26 cellular contexts compared by ENCODE assay signal in the genomic region with DNA sequence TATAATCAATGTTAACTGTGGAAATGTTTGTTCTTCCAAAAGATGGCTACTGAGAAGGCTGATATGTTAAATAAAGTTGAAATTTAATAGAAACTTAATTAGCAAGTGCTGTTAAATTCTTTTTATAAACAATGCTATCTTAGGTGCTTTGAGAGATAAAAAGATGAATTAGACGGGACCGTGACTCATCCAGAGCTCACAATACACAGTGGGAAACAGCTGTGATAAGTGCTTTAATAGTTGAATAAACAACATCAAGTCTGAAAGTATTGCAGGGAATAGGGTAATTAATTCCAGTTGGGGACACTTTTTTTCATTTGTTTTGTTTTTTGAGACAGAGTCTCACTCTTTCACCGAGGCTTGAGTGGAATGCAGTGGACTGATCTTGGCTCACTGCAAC.
A peak's percentile ranks its signal among the peaks of the same experiment; 100 is the strongest.
DNase-seq lines count a peak whose midpoint lies in the region; ATAC-seq, FAIRE-seq and TF ChIP-seq lines count a peak whose summit lies in the region.
"Had no signal": no experiment of that assay in that cellular context is flagged by ENCODE, and none has a peak within 500 bp of the region (broad histone marks: within the 10 kb centered on the region; RNA-seq: fewer than 3 reads in every experiment).

No MANE protein-coding gene starts in this region.

- no peak for FAIRE-seq in astrocyte (lab: Jason Lieb, UNC)
- FAIRE-seq: bronchial epithelial cell, keratinocyte had no signal

- H2AK5ac ChIP-seq in mesenchymal stem cell (ENCODE audit: low read length, severe bottlenecking): no peak overlapping the region

- intact Hi-C loops in ascending aorta (cut with DNase I): no loop called here

- H3K27me3 ChIP-seq in astrocyte (ENCODE audit: insufficient read depth, low read length) (no peaks in the 10 kb centered on the region), mesenchymal stem cell (ENCODE audit: control insufficient read depth in 1 of 2, insufficient read depth in 1 of 2, low read length in 2 of 2) (no peaks in the 10 kb centered on the region), ascending aorta (no peaks in the 10 kb centered on the region), right atrium auricular region (no peaks in the 10 kb centered on the region)
- H3K27me3 ChIP-seq: vagina had no signal

- H3K36me3 Mint-ChIP-seq in astrocyte (ENCODE audit: low read depth, unreplicated experiment): peaks cover 3% of the 10 kb centered on the region
- H3K36me3 Mint-ChIP-seq: CD8-positive, alpha-beta memory T cell had no signal

- H2AFZ ChIP-seq in astrocyte (ENCODE audit: low read depth, low read length) (no peak overlapping the region), mesenchymal stem cell (ENCODE audit: low read depth, low read length) (no peak overlapping the region)
- H2AFZ ChIP-seq: PC-9 had no signal

- H2BK120ac ChIP-seq in mesenchymal stem cell (ENCODE audit: low read depth, low read length): no peak overlapping the region

- H3K79me1 ChIP-seq in mesenchymal stem cell (replicated peaks; ENCODE audit: low read length, poor library complexity, severe bottlenecking): no peaks in the 10 kb centered on the region

- TF ChIP-seq CTCF in astrocyte (IDR thresholded peaks at IDR 0.05; ENCODE audit: insufficient read depth, low read depth, low read length) (no peak), ascending aorta (IDR thresholded peaks at IDR 0.05) (no peak), right atrium auricular region (IDR thresholded peaks at IDR 0.05) (no peak)

- no peak overlapping the region for H3K23ac ChIP-seq in mesenchymal stem cell (ENCODE audit: low read length in 2 of 2)

- ATAC-seq in HG03342 (IDR thresholded peaks at IDR 0.05; ENCODE audit: unreplicated experiment): no peak
- ATAC-seq: activated CD8-positive, alpha-beta T cell treated with anti-CD3 and anti-CD28 coated beads, Interleukin-2, amount 10 ng/mL, durations not matched to agents 7 days and 5 days had no signal

- H3K9me3 ChIP-seq in astrocyte (ENCODE audit: insufficient read depth, low read depth, low read length) (no peaks in the 10 kb centered on the region), mesenchymal stem cell (ENCODE audit: control insufficient read depth, low read length) (no peaks in the 10 kb centered on the region), ascending aorta (no peaks in the 10 kb centered on the region), right atrium auricular region (no peaks in the 10 kb centered on the region)
- H3K9me3 ChIP-seq: thoracic aorta, vagina had no signal

- H3K4me3 ChIP-seq in astrocyte (ENCODE audit: insufficient read depth, low read depth, low read length) (no peak overlapping the region), mesenchymal stem cell (ENCODE audit: insufficient read depth in 1 of 2, low read depth in 1 of 2, low read length in 2 of 2) (no peak overlapping the region), ascending aorta (no peak overlapping the region), right atrium auricular region (no peak overlapping the region)
- H3K4me3 ChIP-seq: lung, PC-9, smooth muscle cell, thoracic aorta, vagina had no signal

- H3K14ac ChIP-seq in mesenchymal stem cell (ENCODE audit: low read length in 2 of 2): no peak overlapping the region

- H4K91ac ChIP-seq in mesenchymal stem cell (ENCODE audit: low read length): no peak overlapping the region

- H3K4me2 ChIP-seq in astrocyte (ENCODE audit: low read length): no peak overlapping the region
- H3K4me2 ChIP-seq in mesenchymal stem cell (ENCODE audit: low read length, poor library complexity, severe bottlenecking): no peak overlapping the region
- H3K4me2 ChIP-seq: PC-9, smooth muscle cell had no signal

- no peaks in the 10 kb centered on the region for H3K79me2 ChIP-seq in astrocyte (ENCODE audit: insufficient read depth, low read length)

- no peaks in the 10 kb centered on the region for H4K20me1 ChIP-seq in astrocyte (ENCODE audit: insufficient read depth, low read length)

- DNase-seq in DMS53 (lab: John Stamatoyannopoulos, UW) (peak; percentile 77), LHCN-M2 (ENCODE audit: low read depth) (peak; percentile 22), astrocyte (ENCODE audit: low read depth) (peak; percentile 26), mesenchymal stem cell (peak; percentile 37), ascending aorta (ENCODE audit: low spot score in 2 of 2) (no peak), right atrium auricular region (ENCODE audit: low spot score) (no peak)
- DNase-seq: activated CD4-positive, CD25-positive, alpha-beta regulatory T cell treated with anti-CD3 and anti-CD28 coated beads, Interleukin-2, amount 50 U/mL, for 72 hours; activated CD8-positive, alpha-beta T cell treated with anti-CD3 and anti-CD28 coated beads, Interleukin-2, amount 10 ng/mL, durations not matched to agents 7 days and 5 days; activated gamma-delta T cell treated with Interleukin-2 at 50 U/mL for 16 hours; CD8-positive, alpha-beta memory T cell; cortex of kidney; DMS79; foreskin melanocyte; NCI-H1092 treated with DMSO at 0.1 percent for 48 hours; NCI-H2171 treated with DMSO at 0.1 percent for 48 hours; occipital lobe; PC-9; SHP77; stimulated activated naive CD4-positive, alpha-beta T cell treated with Interleukin-2 at 50 U/mL for 16 hours had no signal

- H3K36me3 ChIP-seq in astrocyte (ENCODE audit: insufficient read depth, low read length): no peaks in the 10 kb centered on the region
- no peaks in the 10 kb centered on the region for H3K36me3 ChIP-seq in mesenchymal stem cell (ENCODE audit: control insufficient read depth in 1 of 2, insufficient read depth in 2 of 2, low read depth in 1 of 2, low read length in 2 of 2)
- H3K36me3 ChIP-seq in ascending aorta: no peaks in the 10 kb centered on the region
- H3K36me3 ChIP-seq in right atrium auricular region: no peaks in the 10 kb centered on the region
- H3K36me3 ChIP-seq: thoracic aorta, vagina had no signal

- H3K4me1 Mint-ChIP-seq in astrocyte (ENCODE audit: low read depth, unreplicated experiment): no peaks in the 10 kb centered on the region
- H3K4me1 Mint-ChIP-seq: CD8-positive, alpha-beta memory T cell had no signal

- no peak overlapping the region for H2BK15ac ChIP-seq in mesenchymal stem cell (ENCODE audit: low read depth, poor library complexity, severe bottlenecking)

- peaks cover 6% of the 10 kb centered on the region for H3K9me3 Mint-ChIP-seq in astrocyte (ENCODE audit: unreplicated experiment)

- no peak overlapping the region for H2BK5ac ChIP-seq in mesenchymal stem cell (ENCODE audit: low read depth, low read length, poor library complexity, severe bottlenecking)

- H3K4me1 ChIP-seq in astrocyte (ENCODE audit: insufficient read depth, low read length): no peaks in the 10 kb centered on the region
- no peaks in the 10 kb centered on the region for H3K4me1 ChIP-seq in mesenchymal stem cell (ENCODE audit: control insufficient read depth, insufficient read depth, low read depth, low read length)
- H3K4me1 ChIP-seq in ascending aorta: no peaks in the 10 kb centered on the region
- H3K4me1 ChIP-seq in right atrium auricular region: no peaks in the 10 kb centered on the region
- H3K4me1 ChIP-seq: vagina had no signal

- H3K4ac ChIP-seq in mesenchymal stem cell (ENCODE audit: low read depth in 1 of 2, low read length in 2 of 2): no peak overlapping the region

- H4K8ac ChIP-seq in mesenchymal stem cell (ENCODE audit: low read length): no peak overlapping the region

- no peaks in the 10 kb centered on the region for H3K27me3 Mint-ChIP-seq in astrocyte (ENCODE audit: low read depth, unreplicated experiment)
- H3K27me3 Mint-ChIP-seq: CD8-positive, alpha-beta memory T cell had no signal

- 20% methylated on average over 3 of the region's 3 CpGs for WGBS in mesenchymal stem cell

- H3K27ac ChIP-seq in astrocyte (ENCODE audit: low read depth, low read length) (no peak overlapping the region), mesenchymal stem cell (ENCODE audit: low read length, poor library complexity, severe bottlenecking) (no peak overlapping the region), ascending aorta (no peak overlapping the region), right atrium auricular region (no peak overlapping the region)
- H3K27ac ChIP-seq: PC-9, thoracic aorta, vagina had no signal

- H3K4me3 Mint-ChIP-seq in astrocyte (ENCODE audit: unreplicated experiment): no peak overlapping the region
- H3K4me3 Mint-ChIP-seq: activated CD8-positive, alpha-beta T cell treated with anti-CD3 and anti-CD28 coated beads, Interleukin-2, amount 10 ng/mL, durations not matched to agents 7 days and 5 days; CD8-positive, alpha-beta memory T cell had no signal

- H3K27ac Mint-ChIP-seq in astrocyte (ENCODE audit: unreplicated experiment): no peak overlapping the region
- H3K27ac Mint-ChIP-seq: activated CD8-positive, alpha-beta T cell treated with anti-CD3 and anti-CD28 coated beads, Interleukin-2, amount 10 ng/mL, durations not matched to agents 7 days and 5 days; CD8-positive, alpha-beta memory T cell had no signal

- H3K18ac ChIP-seq in mesenchymal stem cell (ENCODE audit: low read depth in 1 of 2, low read length in 2 of 2): no peak overlapping the region

- H3K9ac ChIP-seq in astrocyte (ENCODE audit: low read length): no peak overlapping the region
- H3K9ac ChIP-seq in mesenchymal stem cell (ENCODE audit: low read length): no peak overlapping the region

- H2BK12ac ChIP-seq in mesenchymal stem cell (ENCODE audit: low read length in 2 of 2): no peak overlapping the region

Comparison
In these comparisons a context has a peak if more than half of its experiments do, and no peak if none do; other contexts are left out.
1. DNase-seq: peak in DMS53 (single experiment), LHCN-M2 (single experiment), astrocyte (single experiment) and mesenchymal stem cell (single experiment); none in ascending aorta (0 of 2) and right atrium auricular region (single experiment).